In genomic region chr12:124953689-124954405, GRCh38 we compare ENCODE assay signal across 16 cellular contexts. TPM values are rescaled to one million over a fixed set of nuclear protein-coding genes. Genes with fewer than 3 reads are reported as not detected.
DNase-seq lines count a peak whose midpoint lies in the region; ATAC-seq and TF ChIP-seq lines count a peak whose summit lies in the region.
"Had no signal": no experiment of that assay in that cellular context is flagged by ENCODE, and none has a peak within 500 bp of the region (broad histone marks: within the 10 kb centered on the region; RNA-seq: fewer than 3 reads in every experiment).

No MANE protein-coding gene starts in this region.

- DNase-seq in SK-N-SH (peak; percentile 21), PC-9 (no peak), memory B cell (ENCODE audit: low spot score in 2 of 2) (no peak), GM13976 (ENCODE audit: low spot score) (no peak), NCI-H1105 (lab: John Stamatoyannopoulos, UW) (no peak)
- DNase-seq: AML-193; C1 segment of cervical spinal cord; Calu3; CD4-positive, alpha-beta T cell; DMS79 had no signal

- H3K9ac ChIP-seq in SK-N-SH: no peak overlapping the region
- H3K9ac ChIP-seq in BLaER1 treated with 17β-estradiol and CSF1 and Interleukin-3, amounts not matched to agents 10 nM and 100 nM: no peak overlapping the region

- H3K36me3 ChIP-seq in SK-N-SH (replicated peaks in 1 of 2; ENCODE audit: control insufficient read depth in 1 of 2, insufficient read depth in 2 of 2, low read length in 1 of 2) (peaks cover 16 to 40% of the 10 kb centered on the region in 2 experiments), PC-9 (ENCODE audit: low read depth) (peaks cover 11% of the 10 kb centered on the region)
- H3K36me3 ChIP-seq in BLaER1 treated with 17β-estradiol and CSF1 and Interleukin-3, amounts not matched to agents 10 nM and 100 nM: peaks cover 66 to 96% (median 86%) of the 10 kb centered on the region in 11 experiments

- H3K4me3 ChIP-seq in SK-N-SH (ENCODE audit: low read depth in 2 of 2, low read length in 1 of 2) (no peak overlapping the region), PC-9 (no peak overlapping the region)
- H3K4me3 ChIP-seq in BLaER1 treated with 17β-estradiol and CSF1 and Interleukin-3, amounts not matched to agents 10 nM and 100 nM: no peak overlapping the region
- H3K4me3 ChIP-seq: GM12878 had no signal

- H3K36me3 Mint-ChIP-seq in memory B cell: peaks cover 30% of the 10 kb centered on the region

- H4K20me1 ChIP-seq in SK-N-SH (ENCODE audit: insufficient read depth): no peaks in the 10 kb centered on the region
- H4K20me1 ChIP-seq in BLaER1 treated with 17β-estradiol and CSF1 and Interleukin-3, amounts not matched to agents 10 nM and 100 nM: peaks cover 0 to 68% (median 45%) of the 10 kb centered on the region in 11 experiments; a peak in 16 of 22 replicates
- peaks cover 4% of the 10 kb centered on the region; the same call in 1 of the 2 replicates for H4K20me1 ChIP-seq in PC-9 (ENCODE audit: insufficient read depth)

- no peaks in the 10 kb centered on the region for H3K79me2 ChIP-seq in SK-N-SH (ENCODE audit: insufficient read depth)
- no peaks in the 10 kb centered on the region for H3K79me2 ChIP-seq in PC-9 (ENCODE audit: low read depth)

- in situ Hi-C loops in GM13976 (cut with MboI; ENCODE audit: low sequenced_read_pairs, unreplicated experiment): no loop called here

- no peaks in the 10 kb centered on the region for H3K4me1 ChIP-seq in SK-N-SH (ENCODE audit: control insufficient read depth in 1 of 2, insufficient read depth in 2 of 2, low read depth in 1 of 2, low read length in 1 of 2)
- peaks cover 19 to 62% (median 57%) of the 10 kb centered on the region in 10 experiments for H3K4me1 ChIP-seq in BLaER1 treated with 17β-estradiol and CSF1 and Interleukin-3, amounts not matched to agents 10 nM and 100 nM
- peaks cover 16% of the 10 kb centered on the region for H3K4me1 ChIP-seq in PC-9 (replicated peaks; ENCODE audit: insufficient read depth)

- intact Hi-C loops in PC-9 (cut with micrococcal nuclease; ENCODE audit: unreplicated experiment): no loop called here

- CTCF ChIA-PET in SK-N-SH (lab: Yijun Ruan, JAX): interaction anchor here (5.2 kb wide), 1 partner anchor 14 kb away, joined by 31 read pairs; no protein-coding TSS in a partner anchor
- CTCF ChIA-PET in PC-9 (lab: Charles Lee): no interaction called here

- ATAC-seq in SK-N-SH treated with all-trans-retinoic acid at 6 μM for 48 hours: no peak
- no peak for ATAC-seq in memory B cell (ENCODE audit: low read depth)
- no peak for ATAC-seq in GM18519 (IDR thresholded peaks at IDR 0.05; ENCODE audit: low FRiP score, unreplicated experiment)
- ATAC-seq: GM12878, HCT116 had no signal

- TF ChIP-seq RAD21 in SK-N-SH (IDR thresholded peaks at IDR 0.05; ENCODE audit: low read length): no peak

- H3K27ac ChIP-seq in SK-N-SH (ENCODE audit: low read depth in 2 of 2, low read length in 1 of 2) (no peak overlapping the region), PC-9 (no peak overlapping the region)
- H3K27ac ChIP-seq in BLaER1 treated with 17β-estradiol and CSF1 and Interleukin-3, amounts not matched to agents 10 nM and 100 nM: peak overlapping the region in 1 of 11 experiments; percentile 45; a peak in 3 of 22 replicates
- H3K27ac ChIP-seq: 22Rv1 had no signal

- H3K9me3 ChIP-seq in SK-N-SH (no peaks in the 10 kb centered on the region), PC-9 (ENCODE audit: insufficient read depth, low read depth) (no peaks in the 10 kb centered on the region)
- H3K9me3 ChIP-seq in BLaER1 treated with 17β-estradiol and CSF1 and Interleukin-3, amounts not matched to agents 10 nM and 100 nM (replicated peaks in 1 of 11): peaks cover 0 to 17% (median 11%) of the 10 kb centered on the region in 11 experiments; a peak in 16 of 22 replicates

- H3K9me2 ChIP-seq in SK-N-SH: no peaks in the 10 kb centered on the region
- H3K9me2 ChIP-seq in PC-9 (ENCODE audit: insufficient read depth): no peaks in the 10 kb centered on the region

- no peak for TF ChIP-seq EP300 in SK-N-SH (IDR thresholded peaks at IDR 0.05; ENCODE audit: borderline replicate concordance in 1 of 2, low read depth in 1 of 2, low read length in 1 of 2)

- H2AFZ ChIP-seq in SK-N-SH (ENCODE audit: low read depth) (no peak overlapping the region), PC-9 (no peak overlapping the region)

- 91% methylated on average over 22 of the region's 32 CpGs for WGBS in SK-N-SH (ENCODE audit: low lambda C conversion rate)

- H3K4me2 ChIP-seq in SK-N-SH: no peak overlapping the region
- H3K4me2 ChIP-seq in BLaER1 treated with 17β-estradiol and CSF1 and Interleukin-3, amounts not matched to agents 10 nM and 100 nM: peak overlapping the region; percentile 61 to 95 (median 83)
- H3K4me2 ChIP-seq in PC-9: peak overlapping the region; percentile 29; the same call in 1 of the 2 replicates

- no peaks in the 10 kb centered on the region for H3K9me3 Mint-ChIP-seq in memory B cell
- H3K9me3 Mint-ChIP-seq: CD4-positive, alpha-beta T cell had no signal

- H3K4me3 Mint-ChIP-seq in memory B cell: no peak overlapping the region
- H3K4me3 Mint-ChIP-seq: CD4-positive, alpha-beta T cell had no signal

- H3F3A ChIP-seq in SK-N-SH (replicated peaks; ENCODE audit: insufficient read depth) (no peaks in the 10 kb centered on the region), PC-9 (ENCODE audit: insufficient read depth, low read depth) (peaks cover 21% of the 10 kb centered on the region; the same call in 1 of the 2 replicates)

- H3K27me3 Mint-ChIP-seq in memory B cell: no peaks in the 10 kb centered on the region
- H3K27me3 Mint-ChIP-seq: CD4-positive, alpha-beta T cell had no signal

- BruUV-seq in PC-9 (replicated peaks; lab: Mats Ljungman, UMichigan): no TSS peak

- H3K27me3 ChIP-seq in SK-N-SH (ENCODE audit: insufficient read depth) (no peaks in the 10 kb centered on the region), PC-9 (ENCODE audit: insufficient read depth, low read depth) (no peaks in the 10 kb centered on the region)
- H3K27me3 ChIP-seq in BLaER1 treated with 17β-estradiol and CSF1 and Interleukin-3, amounts not matched to agents 10 nM and 100 nM: no peaks in the 10 kb centered on the region

- peak overlapping the region; percentile 68 for H3K27ac Mint-ChIP-seq in memory B cell
- H3K27ac Mint-ChIP-seq: CD4-positive, alpha-beta T cell had no signal

- POLR2A ChIA-PET in SK-N-SH (lab: Yijun Ruan, JAX) (no interaction called here), PC-9 (lab: Charles Lee; ENCODE audit: unreplicated experiment) (no interaction called here)

- H3K4me1 Mint-ChIP-seq in memory B cell: no peaks in the 10 kb centered on the region

- TF ChIP-seq CTCF in SK-N-SH (IDR thresholded peaks at IDR 0.05): no peak
- TF ChIP-seq CTCF in PC-9 (conservative IDR thresholded peaks at IDR 0.05): no peak
- TF ChIP-seq CTCF in GM13976 (IDR thresholded peaks at IDR 0.05; ENCODE audit: borderline replicate concordance, control extremely low read depth, extremely low read depth, insufficient read depth, missing control alignments): no peak

TF ChIP-seq in SK-N-SH, 30 proteins besides CTCF, POLR2A, EP300 and RAD21 (continues in another document):
- TF ChIP-seq USF2 (IDR thresholded peaks at IDR 0.05; ENCODE audit: borderline replicate concordance, low read depth, low read length) (no peak), MXI1 (IDR thresholded peaks at IDR 0.05; ENCODE audit: low read depth, low read length) (no peak), TEAD4 (IDR thresholded peaks at IDR 0.05; ENCODE audit: borderline replicate concordance, insufficient read depth) (no peak), MEF2A (IDR thresholded peaks at IDR 0.05; ENCODE audit: borderline replicate concordance, low read depth) (no peak)

TF ChIP-seq in SK-N-SH treated with all-trans-retinoic acid at 6 μM for 48 hours, 23 proteins besides CTCF, POLR2A, EP300 and RAD21 (continues in another document):
- TF ChIP-seq RARB (CRISPR knock-in tag; IDR thresholded peaks at IDR 0.05) (no peak), ZNF70 (CRISPR knock-in tag; IDR thresholded peaks at IDR 0.05) (no peak), ZNF8 (CRISPR knock-in tag; IDR thresholded peaks at IDR 0.05) (no peak), CSDC2 (CRISPR knock-in tag; IDR thresholded peaks at IDR 0.05) (no peak), OSR1 (CRISPR knock-in tag; IDR thresholded peaks at IDR 0.05) (no peak), TSHZ2 (CRISPR knock-in tag; IDR thresholded peaks at IDR 0.05) (no peak), TOX (CRISPR knock-in tag; IDR thresholded peaks at IDR 0.05; ENCODE audit: borderline replicate concordance) (no peak), ZNF565 (CRISPR knock-in tag; conservative IDR thresholded peaks at IDR 0.05; ENCODE audit: low read depth) (no peak)

RNA-seq across cellular contexts. Expression of gene DHX37, which starts 35.1 kb away (rescaled TPM):
- 12.3 and 16.1 TPM in 2 replicates for polyA plus RNA-seq in SK-N-SH (2012; rRNA removed)
- 5.8 and 8.7 TPM in 2 replicates for polyA plus RNA-seq in SK-N-SH (2012; cell fraction: cytosol; rRNA removed)
- polyA plus RNA-seq in SK-N-SH (2012; cell fraction: nucleus; rRNA removed): 34.5 and 34.7 TPM in 2 replicates
- total RNA-seq in PC-9 (2021): 19.5 and 20.2 TPM in 2 replicates

RNA-seq across cellular contexts. Expression of gene UBC, which starts 39.4 kb away (rescaled TPM):
- 1,327 and 1,666 TPM in 2 replicates for polyA plus RNA-seq in SK-N-SH (2012; rRNA removed)
- polyA plus RNA-seq in SK-N-SH (2012; cell fraction: cytosol; rRNA removed): 1,141 and 1,342 TPM in 2 replicates
- 1,930 and 2,064 TPM in 2 replicates for polyA plus RNA-seq in SK-N-SH (2012; cell fraction: nucleus; rRNA removed)
- total RNA-seq in PC-9 (2021): 748 and 783 TPM in 2 replicates

RNA-seq across cellular contexts. Expression of gene BRI3BP, which starts 39.6 kb away (rescaled TPM):
- 3.7 and 3.8 TPM in 2 replicates for polyA plus RNA-seq in SK-N-SH (2012; rRNA removed)
- polyA plus RNA-seq in SK-N-SH (2012; cell fraction: cytosol; rRNA removed): 4.6 and 4.8 TPM in 2 replicates
- 1.4 and 1.6 TPM in 2 replicates for polyA plus RNA-seq in SK-N-SH (2012; cell fraction: nucleus; rRNA removed)
- 11.6 and 19.4 TPM in 2 replicates for total RNA-seq in PC-9 (2021)
